In genomic region chr20:10022615-10023014, GRCh38 we compare ENCODE assay signal across 23 cellular contexts.
"Had no signal": no experiment of that assay in that cellular context is flagged by ENCODE, and none has a peak within 500 bp of the region (broad histone marks: within the 10 kb centered on the region; RNA-seq: fewer than 3 reads in every experiment).

No MANE protein-coding gene starts in this region.

- H3K36me3 Mint-ChIP-seq: activated naive CD8-positive, alpha-beta T cell treated with anti-CD3 and anti-CD28 coated beads for 36 hours; mesothelial cell of epicardium; natural killer cell treated with Interleukin-12 subunit alpha and Interleukin-12 subunit beta and Interleukin-15 and Interleukin-18, amount 100 ng/mL, for 72 hours had no signal

- H3K9me3 ChIP-seq: left lung, neutrophil, pancreas, suprapubic skin, transverse colon had no signal

- H3K36me3 ChIP-seq: left lung, neutrophil, pancreas, suprapubic skin, transverse colon had no signal

- H3K9me3 Mint-ChIP-seq: activated naive CD8-positive, alpha-beta T cell treated with anti-CD3 and anti-CD28 coated beads for 36 hours; activated T-helper 17 cell treated with anti-CD3 and anti-CD28 coated beads, Interleukin-2, amount 50 U/mL, for 72 hours had no signal

- H3K4me1 Mint-ChIP-seq: activated naive CD8-positive, alpha-beta T cell treated with anti-CD3 and anti-CD28 coated beads for 36 hours; activated T-helper 17 cell treated with anti-CD3 and anti-CD28 coated beads, Interleukin-2, amount 50 U/mL, for 72 hours; mesothelial cell of epicardium; stimulated activated naive CD8-positive, alpha-beta T cell treated with anti-CD3 and anti-CD28 coated beads, Interleukin-15, amount 100 ng/mL, for 72 hours had no signal

- H3K4me2 ChIP-seq: smooth muscle cell had no signal

- ATAC-seq: activated CD8-positive, alpha-beta T cell treated with anti-CD3 and anti-CD28 coated beads for 36 hours; activated T-helper 17 cell treated with anti-CD3 and anti-CD28 coated beads, Interleukin-2, amount 50 U/mL, for 72 hours; foreskin keratinocyte; left lung; natural killer cell treated with Interleukin-12 subunit alpha and Interleukin-12 subunit beta and Interleukin-15 and Interleukin-18, amount 100 ng/mL, for 72 hours; pancreas; sciatic nerve; stimulated activated naive CD8-positive, alpha-beta T cell treated with anti-CD3 and anti-CD28 coated beads, Interleukin-15, amount 100 ng/mL, for 72 hours had no signal

- H3K4me3 ChIP-seq: left lung, pancreas, smooth muscle cell, suprapubic skin, transverse colon had no signal

- H3K4me3 Mint-ChIP-seq: activated CD8-positive, alpha-beta T cell treated with anti-CD3 and anti-CD28 coated beads for 36 hours; activated naive CD8-positive, alpha-beta T cell treated with anti-CD3 and anti-CD28 coated beads for 36 hours; activated T-helper 17 cell treated with anti-CD3 and anti-CD28 coated beads, Interleukin-2, amount 50 U/mL, for 72 hours; mesothelial cell of epicardium; natural killer cell treated with Interleukin-12 subunit alpha and Interleukin-12 subunit beta and Interleukin-15 and Interleukin-18, amount 100 ng/mL, for 72 hours; stimulated activated naive CD8-positive, alpha-beta T cell treated with anti-CD3 and anti-CD28 coated beads, Interleukin-15, amount 100 ng/mL, for 72 hours had no signal

- H3K4me1 ChIP-seq: foreskin keratinocyte, pancreas, suprapubic skin, transverse colon had no signal

- H3K27ac Mint-ChIP-seq: activated CD8-positive, alpha-beta T cell treated with anti-CD3 and anti-CD28 coated beads for 36 hours; activated naive CD8-positive, alpha-beta T cell treated with anti-CD3 and anti-CD28 coated beads for 36 hours; activated T-helper 17 cell treated with anti-CD3 and anti-CD28 coated beads, Interleukin-2, amount 50 U/mL, for 72 hours; mesothelial cell of epicardium; natural killer cell treated with Interleukin-12 subunit alpha and Interleukin-12 subunit beta and Interleukin-15 and Interleukin-18, amount 100 ng/mL, for 72 hours; stimulated activated naive CD8-positive, alpha-beta T cell treated with anti-CD3 and anti-CD28 coated beads, Interleukin-15, amount 100 ng/mL, for 72 hours had no signal

- DNase-seq: activated CD4-positive, alpha-beta T cell treated with anti-CD3 and anti-CD28 coated beads for 48 hours; activated CD4-positive, CD25-positive, alpha-beta regulatory T cell; activated CD8-positive, alpha-beta T cell treated with anti-CD3 and anti-CD28 coated beads for 36 hours; activated naive CD4-positive, alpha-beta T cell; activated naive CD8-positive, alpha-beta T cell treated with anti-CD3 and anti-CD28 coated beads for 36 hours; activated T-cell treated with anti-CD3 and anti-CD28 coated beads, Interleukin-2, amount 50 U/mL, for 1 hour; amniotic stem cell; dermis blood vessel endothelial cell; effector memory CD4-positive, alpha-beta T cell; foreskin keratinocyte; kidney; left lung; pancreas; stimulated activated CD4-positive, alpha-beta T cell treated with anti-CD3 and anti-CD28 coated beads, Interleukin-4, amount 100 ng/mL, for 1 hour; stimulated activated naive CD8-positive, alpha-beta T cell treated with anti-CD3 and anti-CD28 coated beads, Interleukin-15, amount 100 ng/mL, for 72 hours; transverse colon had no signal

- H3K27ac ChIP-seq: foreskin keratinocyte, left lung, neutrophil, pancreas, suprapubic skin, transverse colon had no signal

- H3K27me3 ChIP-seq: foreskin keratinocyte, left lung, neutrophil, pancreas, suprapubic skin, transverse colon had no signal
